ENCODE assay signal across 2 cellular contexts in the genomic region with DNA sequence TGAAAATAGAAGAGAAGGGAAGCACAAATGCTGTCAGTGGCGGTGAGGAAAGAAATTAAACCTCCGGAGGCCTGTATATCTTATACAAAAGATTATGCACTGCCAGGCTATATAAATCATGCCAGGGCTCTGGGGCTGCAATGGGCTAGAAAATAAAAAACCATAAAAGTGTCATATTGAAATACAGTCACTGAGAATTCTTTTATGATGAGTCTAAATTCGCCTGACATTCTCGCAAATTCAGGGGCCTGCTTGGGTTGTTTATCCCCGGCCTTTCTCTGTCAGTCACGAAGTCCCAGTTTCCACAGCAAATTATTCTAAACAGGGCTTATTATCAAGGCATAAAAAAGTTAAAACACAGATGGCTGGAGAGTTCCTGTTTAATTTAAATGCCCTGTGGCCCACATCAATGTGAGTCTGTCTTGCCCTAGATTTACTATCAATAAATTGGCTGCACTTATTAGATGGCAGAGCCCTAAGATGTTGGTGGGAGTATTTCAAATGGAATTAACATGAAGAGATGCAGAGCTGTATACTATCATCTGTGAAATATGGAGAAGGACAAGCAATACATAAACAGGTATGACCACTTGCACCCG.
TF ChIP-seq lines count a peak whose summit lies in the region.

No MANE protein-coding gene starts in this region.

TF ChIP-seq in HEK293, 187 proteins besides CTCF, POLR2A, EP300 and RAD21 (continues in another document):
- TF ChIP-seq, protein P1, sequence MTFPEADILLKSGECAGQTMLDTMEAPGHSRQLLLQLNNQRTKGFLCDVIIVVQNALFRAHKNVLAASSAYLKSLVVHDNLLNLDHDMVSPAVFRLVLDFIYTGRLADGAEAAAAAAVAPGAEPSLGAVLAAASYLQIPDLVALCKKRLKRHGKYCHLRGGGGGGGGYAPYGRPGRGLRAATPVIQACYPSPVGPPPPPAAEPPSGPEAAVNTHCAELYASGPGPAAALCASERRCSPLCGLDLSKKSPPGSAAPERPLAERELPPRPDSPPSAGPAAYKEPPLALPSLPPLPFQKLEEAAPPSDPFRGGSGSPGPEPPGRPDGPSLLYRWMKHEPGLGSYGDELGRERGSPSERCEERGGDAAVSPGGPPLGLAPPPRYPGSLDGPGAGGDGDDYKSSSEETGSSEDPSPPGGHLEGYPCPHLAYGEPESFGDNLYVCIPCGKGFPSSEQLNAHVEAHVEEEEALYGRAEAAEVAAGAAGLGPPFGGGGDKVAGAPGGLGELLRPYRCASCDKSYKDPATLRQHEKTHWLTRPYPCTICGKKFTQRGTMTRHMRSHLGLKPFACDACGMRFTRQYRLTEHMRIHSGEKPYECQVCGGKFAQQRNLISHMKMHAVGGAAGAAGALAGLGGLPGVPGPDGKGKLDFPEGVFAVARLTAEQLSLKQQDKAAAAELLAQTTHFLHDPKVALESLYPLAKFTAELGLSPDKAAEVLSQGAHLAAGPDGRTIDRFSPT (tag by site-specific recombination; IDR thresholded peaks at IDR 0.05) = no peak
- no peak for TF ChIP-seq ZNF37A (tag by site-specific recombination; IDR thresholded peaks at IDR 0.05)
- TF ChIP-seq, protein P2, sequence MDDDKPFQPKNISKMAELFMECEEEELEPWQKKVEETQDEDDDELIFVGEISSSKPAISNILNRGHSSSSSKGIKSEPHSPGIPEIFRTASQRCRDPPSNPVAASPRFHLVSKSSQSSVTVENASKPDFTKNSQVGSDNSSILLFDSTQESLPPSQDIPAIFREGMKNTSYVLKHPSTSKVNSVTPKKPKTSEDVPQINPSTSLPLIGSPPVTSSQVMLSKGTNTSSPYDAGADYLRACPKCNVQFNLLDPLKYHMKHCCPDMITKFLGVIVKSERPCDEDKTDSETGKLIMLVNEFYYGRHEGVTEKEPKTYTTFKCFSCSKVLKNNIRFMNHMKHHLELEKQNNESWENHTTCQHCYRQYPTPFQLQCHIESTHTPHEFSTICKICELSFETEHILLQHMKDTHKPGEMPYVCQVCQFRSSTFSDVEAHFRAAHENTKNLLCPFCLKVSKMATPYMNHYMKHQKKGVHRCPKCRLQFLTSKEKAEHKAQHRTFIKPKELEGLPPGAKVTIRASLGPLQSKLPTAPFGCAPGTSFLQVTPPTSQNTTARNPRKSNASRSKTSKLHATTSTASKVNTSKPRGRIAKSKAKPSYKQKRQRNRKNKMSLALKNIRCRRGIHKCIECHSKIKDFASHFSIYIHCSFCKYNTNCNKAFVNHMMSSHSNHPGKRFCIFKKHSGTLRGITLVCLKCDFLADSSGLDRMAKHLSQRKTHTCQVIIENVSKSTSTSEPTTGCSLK (tag by site-specific recombination; IDR thresholded peaks at IDR 0.05) = no peak
- no peak; the same call in 1 of the 2 replicates for TF ChIP-seq ZNF561 (tag by site-specific recombination; IDR thresholded peaks at IDR 0.05; ENCODE audit: borderline replicate concordance)
- TF ChIP-seq, protein P3, sequence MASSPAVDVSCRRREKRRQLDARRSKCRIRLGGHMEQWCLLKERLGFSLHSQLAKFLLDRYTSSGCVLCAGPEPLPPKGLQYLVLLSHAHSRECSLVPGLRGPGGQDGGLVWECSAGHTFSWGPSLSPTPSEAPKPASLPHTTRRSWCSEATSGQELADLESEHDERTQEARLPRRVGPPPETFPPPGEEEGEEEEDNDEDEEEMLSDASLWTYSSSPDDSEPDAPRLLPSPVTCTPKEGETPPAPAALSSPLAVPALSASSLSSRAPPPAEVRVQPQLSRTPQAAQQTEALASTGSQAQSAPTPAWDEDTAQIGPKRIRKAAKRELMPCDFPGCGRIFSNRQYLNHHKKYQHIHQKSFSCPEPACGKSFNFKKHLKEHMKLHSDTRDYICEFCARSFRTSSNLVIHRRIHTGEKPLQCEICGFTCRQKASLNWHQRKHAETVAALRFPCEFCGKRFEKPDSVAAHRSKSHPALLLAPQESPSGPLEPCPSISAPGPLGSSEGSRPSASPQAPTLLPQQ (tag by site-specific recombination; IDR thresholded peaks at IDR 0.05) = no peak
- TF ChIP-seq, protein P4, sequence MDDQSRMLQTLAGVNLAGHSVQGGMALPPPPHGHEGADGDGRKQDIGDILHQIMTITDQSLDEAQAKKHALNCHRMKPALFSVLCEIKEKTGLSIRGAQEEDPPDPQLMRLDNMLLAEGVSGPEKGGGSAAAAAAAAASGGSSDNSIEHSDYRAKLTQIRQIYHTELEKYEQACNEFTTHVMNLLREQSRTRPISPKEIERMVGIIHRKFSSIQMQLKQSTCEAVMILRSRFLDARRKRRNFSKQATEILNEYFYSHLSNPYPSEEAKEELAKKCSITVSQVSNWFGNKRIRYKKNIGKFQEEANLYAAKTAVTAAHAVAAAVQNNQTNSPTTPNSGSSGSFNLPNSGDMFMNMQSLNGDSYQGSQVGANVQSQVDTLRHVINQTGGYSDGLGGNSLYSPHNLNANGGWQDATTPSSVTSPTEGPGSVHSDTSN (CRISPR knock-in tag; IDR thresholded peaks at IDR 0.05) = no peak
- TF ChIP-seq ZNF629 (tag by site-specific recombination; IDR thresholded peaks at IDR 0.05) = no peak
- TF ChIP-seq ZNF658 (tag by site-specific recombination; IDR thresholded peaks at IDR 0.05) = no peak
- TF ChIP-seq ZNF501 (tag by site-specific recombination; IDR thresholded peaks at IDR 0.05) = no peak
- no peak for TF ChIP-seq ZNF664 (tag by site-specific recombination; IDR thresholded peaks at IDR 0.05)
- TF ChIP-seq, protein P5, sequence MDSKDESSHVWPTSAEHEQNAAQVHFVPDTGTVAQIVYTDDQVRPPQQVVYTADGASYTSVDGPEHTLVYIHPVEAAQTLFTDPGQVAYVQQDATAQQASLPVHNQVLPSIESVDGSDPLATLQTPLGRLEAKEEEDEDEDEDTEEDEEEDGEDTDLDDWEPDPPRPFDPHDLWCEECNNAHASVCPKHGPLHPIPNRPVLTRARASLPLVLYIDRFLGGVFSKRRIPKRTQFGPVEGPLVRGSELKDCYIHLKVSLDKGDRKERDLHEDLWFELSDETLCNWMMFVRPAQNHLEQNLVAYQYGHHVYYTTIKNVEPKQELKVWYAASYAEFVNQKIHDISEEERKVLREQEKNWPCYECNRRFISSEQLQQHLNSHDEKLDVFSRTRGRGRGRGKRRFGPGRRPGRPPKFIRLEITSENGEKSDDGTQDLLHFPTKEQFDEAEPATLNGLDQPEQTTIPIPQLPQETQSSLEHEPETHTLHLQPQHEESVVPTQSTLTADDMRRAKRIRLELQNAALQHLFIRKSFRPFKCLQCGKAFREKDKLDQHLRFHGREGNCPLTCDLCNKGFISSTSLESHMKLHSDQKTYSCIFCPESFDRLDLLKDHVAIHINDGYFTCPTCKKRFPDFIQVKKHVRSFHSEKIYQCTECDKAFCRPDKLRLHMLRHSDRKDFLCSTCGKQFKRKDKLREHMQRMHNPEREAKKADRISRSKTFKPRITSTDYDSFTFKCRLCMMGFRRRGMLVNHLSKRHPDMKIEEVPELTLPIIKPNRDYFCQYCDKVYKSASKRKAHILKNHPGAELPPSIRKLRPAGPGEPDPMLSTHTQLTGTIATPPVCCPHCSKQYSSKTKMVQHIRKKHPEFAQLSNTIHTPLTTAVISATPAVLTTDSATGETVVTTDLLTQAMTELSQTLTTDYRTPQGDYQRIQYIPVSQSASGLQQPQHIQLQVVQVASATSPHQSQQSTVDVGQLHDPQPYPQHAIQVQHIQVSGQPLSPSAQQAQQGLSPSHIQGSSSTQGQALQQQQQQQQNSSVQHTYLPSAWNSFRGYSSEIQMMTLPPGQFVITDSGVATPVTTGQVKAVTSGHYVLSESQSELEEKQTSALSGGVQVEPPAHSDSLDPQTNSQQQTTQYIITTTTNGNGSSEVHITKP (tag by site-specific recombination; IDR thresholded peaks at IDR 0.05) = no peak

TF ChIP-seq in SK-N-SH, 30 proteins besides CTCF, POLR2A, EP300 and RAD21 (continued from another document):
- TF ChIP-seq, protein P6, sequence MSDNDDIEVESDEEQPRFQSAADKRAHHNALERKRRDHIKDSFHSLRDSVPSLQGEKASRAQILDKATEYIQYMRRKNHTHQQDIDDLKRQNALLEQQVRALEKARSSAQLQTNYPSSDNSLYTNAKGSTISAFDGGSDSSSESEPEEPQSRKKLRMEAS (IDR thresholded peaks at IDR 0.05; ENCODE audit: low read depth) = no peak
- TF ChIP-seq EZH2phosphoT487 (IDR thresholded peaks at IDR 0.05; ENCODE audit: borderline replicate concordance, low read depth) (no peak), CHD2 (IDR thresholded peaks at IDR 0.05; ENCODE audit: low read length, partially characterized antibody) (peak; percentile 39), NFIC (IDR thresholded peaks at IDR 0.05; ENCODE audit: borderline replicate concordance) (no peak), SIN3A (IDR thresholded peaks at IDR 0.05; ENCODE audit: borderline replicate concordance, low read depth, low read length) (no peak), RXRA (IDR thresholded peaks at IDR 0.05; ENCODE audit: borderline replicate concordance, low read depth) (no peak), YY1 (IDR thresholded peaks at IDR 0.05; ENCODE audit: low read depth) (no peak), FOXJ3 (CRISPR knock-in tag; IDR thresholded peaks at IDR 0.05) (peak; percentile 72; the same call in 1 of the 2 replicates), GATA2 (CRISPR knock-in tag; IDR thresholded peaks at IDR 0.05) (peak; percentile 75)
- TF ChIP-seq, protein P7, sequence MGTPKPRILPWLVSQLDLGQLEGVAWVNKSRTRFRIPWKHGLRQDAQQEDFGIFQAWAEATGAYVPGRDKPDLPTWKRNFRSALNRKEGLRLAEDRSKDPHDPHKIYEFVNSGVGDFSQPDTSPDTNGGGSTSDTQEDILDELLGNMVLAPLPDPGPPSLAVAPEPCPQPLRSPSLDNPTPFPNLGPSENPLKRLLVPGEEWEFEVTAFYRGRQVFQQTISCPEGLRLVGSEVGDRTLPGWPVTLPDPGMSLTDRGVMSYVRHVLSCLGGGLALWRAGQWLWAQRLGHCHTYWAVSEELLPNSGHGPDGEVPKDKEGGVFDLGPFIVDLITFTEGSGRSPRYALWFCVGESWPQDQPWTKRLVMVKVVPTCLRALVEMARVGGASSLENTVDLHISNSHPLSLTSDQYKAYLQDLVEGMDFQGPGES (IDR thresholded peaks at IDR 0.05; ENCODE audit: low read depth, low read length) = no peak
- TF ChIP-seq, protein P8, sequence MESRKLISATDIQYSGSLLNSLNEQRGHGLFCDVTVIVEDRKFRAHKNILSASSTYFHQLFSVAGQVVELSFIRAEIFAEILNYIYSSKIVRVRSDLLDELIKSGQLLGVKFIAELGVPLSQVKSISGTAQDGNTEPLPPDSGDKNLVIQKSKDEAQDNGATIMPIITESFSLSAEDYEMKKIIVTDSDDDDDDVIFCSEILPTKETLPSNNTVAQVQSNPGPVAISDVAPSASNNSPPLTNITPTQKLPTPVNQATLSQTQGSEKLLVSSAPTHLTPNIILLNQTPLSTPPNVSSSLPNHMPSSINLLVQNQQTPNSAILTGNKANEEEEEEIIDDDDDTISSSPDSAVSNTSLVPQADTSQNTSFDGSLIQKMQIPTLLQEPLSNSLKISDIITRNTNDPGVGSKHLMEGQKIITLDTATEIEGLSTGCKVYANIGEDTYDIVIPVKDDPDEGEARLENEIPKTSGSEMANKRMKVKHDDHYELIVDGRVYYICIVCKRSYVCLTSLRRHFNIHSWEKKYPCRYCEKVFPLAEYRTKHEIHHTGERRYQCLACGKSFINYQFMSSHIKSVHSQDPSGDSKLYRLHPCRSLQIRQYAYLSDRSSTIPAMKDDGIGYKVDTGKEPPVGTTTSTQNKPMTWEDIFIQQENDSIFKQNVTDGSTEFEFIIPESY (IDR thresholded peaks at IDR 0.05; ENCODE audit: borderline replicate concordance, low read depth) = no peak
- TF ChIP-seq, protein P9, sequence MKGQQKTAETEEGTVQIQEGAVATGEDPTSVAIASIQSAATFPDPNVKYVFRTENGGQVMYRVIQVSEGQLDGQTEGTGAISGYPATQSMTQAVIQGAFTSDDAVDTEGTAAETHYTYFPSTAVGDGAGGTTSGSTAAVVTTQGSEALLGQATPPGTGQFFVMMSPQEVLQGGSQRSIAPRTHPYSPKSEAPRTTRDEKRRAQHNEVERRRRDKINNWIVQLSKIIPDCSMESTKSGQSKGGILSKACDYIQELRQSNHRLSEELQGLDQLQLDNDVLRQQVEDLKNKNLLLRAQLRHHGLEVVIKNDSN (IDR thresholded peaks at IDR 0.05; ENCODE audit: borderline replicate concordance, low read depth) = no peak
- TF ChIP-seq, protein P10, sequence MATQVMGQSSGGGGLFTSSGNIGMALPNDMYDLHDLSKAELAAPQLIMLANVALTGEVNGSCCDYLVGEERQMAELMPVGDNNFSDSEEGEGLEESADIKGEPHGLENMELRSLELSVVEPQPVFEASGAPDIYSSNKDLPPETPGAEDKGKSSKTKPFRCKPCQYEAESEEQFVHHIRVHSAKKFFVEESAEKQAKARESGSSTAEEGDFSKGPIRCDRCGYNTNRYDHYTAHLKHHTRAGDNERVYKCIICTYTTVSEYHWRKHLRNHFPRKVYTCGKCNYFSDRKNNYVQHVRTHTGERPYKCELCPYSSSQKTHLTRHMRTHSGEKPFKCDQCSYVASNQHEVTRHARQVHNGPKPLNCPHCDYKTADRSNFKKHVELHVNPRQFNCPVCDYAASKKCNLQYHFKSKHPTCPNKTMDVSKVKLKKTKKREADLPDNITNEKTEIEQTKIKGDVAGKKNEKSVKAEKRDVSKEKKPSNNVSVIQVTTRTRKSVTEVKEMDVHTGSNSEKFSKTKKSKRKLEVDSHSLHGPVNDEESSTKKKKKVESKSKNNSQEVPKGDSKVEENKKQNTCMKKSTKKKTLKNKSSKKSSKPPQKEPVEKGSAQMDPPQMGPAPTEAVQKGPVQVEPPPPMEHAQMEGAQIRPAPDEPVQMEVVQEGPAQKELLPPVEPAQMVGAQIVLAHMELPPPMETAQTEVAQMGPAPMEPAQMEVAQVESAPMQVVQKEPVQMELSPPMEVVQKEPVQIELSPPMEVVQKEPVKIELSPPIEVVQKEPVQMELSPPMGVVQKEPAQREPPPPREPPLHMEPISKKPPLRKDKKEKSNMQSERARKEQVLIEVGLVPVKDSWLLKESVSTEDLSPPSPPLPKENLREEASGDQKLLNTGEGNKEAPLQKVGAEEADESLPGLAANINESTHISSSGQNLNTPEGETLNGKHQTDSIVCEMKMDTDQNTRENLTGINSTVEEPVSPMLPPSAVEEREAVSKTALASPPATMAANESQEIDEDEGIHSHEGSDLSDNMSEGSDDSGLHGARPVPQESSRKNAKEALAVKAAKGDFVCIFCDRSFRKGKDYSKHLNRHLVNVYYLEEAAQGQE (IDR thresholded peaks at IDR 0.05; ENCODE audit: low read depth, low read length) = no peak
- TF ChIP-seq, protein P11, sequence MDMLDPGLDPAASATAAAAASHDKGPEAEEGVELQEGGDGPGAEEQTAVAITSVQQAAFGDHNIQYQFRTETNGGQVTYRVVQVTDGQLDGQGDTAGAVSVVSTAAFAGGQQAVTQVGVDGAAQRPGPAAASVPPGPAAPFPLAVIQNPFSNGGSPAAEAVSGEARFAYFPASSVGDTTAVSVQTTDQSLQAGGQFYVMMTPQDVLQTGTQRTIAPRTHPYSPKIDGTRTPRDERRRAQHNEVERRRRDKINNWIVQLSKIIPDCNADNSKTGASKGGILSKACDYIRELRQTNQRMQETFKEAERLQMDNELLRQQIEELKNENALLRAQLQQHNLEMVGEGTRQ (IDR thresholded peaks at IDR 0.05; ENCODE audit: borderline replicate concordance, low read depth, low read length) = no peak
